ENCODE assay signal across 8 cellular contexts in the genomic region with DNA sequence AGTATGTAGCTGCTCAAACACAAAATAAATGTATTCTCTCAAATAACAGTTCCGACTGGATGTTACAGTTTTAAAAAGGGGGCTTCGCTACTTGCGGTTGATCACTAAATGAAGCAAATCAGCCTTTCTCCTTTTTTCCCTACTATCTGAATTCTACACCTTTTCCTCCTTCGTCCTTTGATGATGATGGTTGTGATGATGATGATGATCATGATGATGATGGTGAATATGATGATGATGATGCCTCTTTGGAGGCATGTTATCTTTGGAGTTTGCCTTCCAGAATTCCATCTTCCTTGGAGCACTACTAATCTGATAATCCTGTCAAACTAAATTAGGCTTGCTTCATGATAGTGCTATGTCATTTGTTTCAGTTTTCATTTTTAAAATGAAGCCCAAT.
"Had no signal": no experiment of that assay in that cellular context is flagged by ENCODE, and none has a peak within 500 bp of the region (broad histone marks: within the 10 kb centered on the region; RNA-seq: fewer than 3 reads in every experiment).

No MANE protein-coding gene starts in this region.

- DNase-seq: IMR-90, KBM-7, KG1 had no signal

- H3K4me2 ChIP-seq: KMS-11 had no signal

- H3K4me3 ChIP-seq: K562 had no signal

- FAIRE-seq: HTR-8/SVneo, K562 had no signal

- H3K36me3 Mint-ChIP-seq: IgD-negative memory B cell had no signal

- ATAC-seq: K562 had no signal

- H3K4me1 Mint-ChIP-seq: IgD-negative memory B cell had no signal

- H3K9ac ChIP-seq: KMS-11 had no signal

- H3K27ac Mint-ChIP-seq: IgD-negative memory B cell had no signal

- H3K27me3 Mint-ChIP-seq: IgD-negative memory B cell had no signal

- H3K27ac ChIP-seq: HL-60, KMS-11 had no signal

- H3K4me3 Mint-ChIP-seq: IgD-negative memory B cell had no signal
